Comparison of ENCODE assay signal across 10 cellular contexts in genomic region chr6:109013551-109014101, GRCh38.
A peak's percentile ranks its signal among the peaks of the same experiment; 100 is the strongest.
DNase-seq lines count a peak whose midpoint lies in the region; ATAC-seq and TF ChIP-seq lines count a peak whose summit lies in the region.
"Had no signal": no experiment of that assay in that cellular context is flagged by ENCODE, and none has a peak within 500 bp of the region (broad histone marks: within the 10 kb centered on the region; RNA-seq: fewer than 3 reads in every experiment).

No MANE protein-coding gene starts in this region.

- H3K36me3 ChIP-seq in HEK293 (ENCODE audit: control insufficient read depth in 2 of 2, insufficient read depth in 1 of 2, low read length in 2 of 2), result no peaks in the 10 kb centered on the region
- H3K36me3 ChIP-seq in muscle layer of duodenum (ENCODE audit: control insufficient read depth in 1 of 2, insufficient read depth in 2 of 2, low read length in 2 of 2), result no peaks in the 10 kb centered on the region

- POLR2A ChIA-PET in HEK293 (lab: Yijun Ruan, JAX), result interaction anchor here (0.7 kb wide), 1 partner anchor 452 kb away, joined by 4 read pairs; no protein-coding TSS in a partner anchor

- H3K27ac ChIP-seq in HEK293 (ENCODE audit: extremely low read depth, low read depth, low read length) (no peak overlapping the region), muscle layer of duodenum (ENCODE audit: low read length) (peak overlapping the region; percentile 48)

- ATAC-seq in HG03439 (IDR thresholded peaks at IDR 0.05; ENCODE audit: unreplicated experiment), result no peak
- no peak for ATAC-seq in GM18519 (IDR thresholded peaks at IDR 0.05; ENCODE audit: low FRiP score, unreplicated experiment)
- ATAC-seq: body of pancreas had no signal

- H3K4me1 Mint-ChIP-seq in activated T-helper 2 cell treated with anti-CD3 and anti-CD28 coated beads, Interferon-gamma antibody, Interleukin-2, Interleukin-4, amounts not matched to agents 10 μg/mL and 5 μg/mL and 100 μg/mL, durations not matched to agents 14 hours and 24 hours and 36 hours (ENCODE audit: low read depth), result peaks cover 30% of the 10 kb centered on the region

- H3K9me3 ChIP-seq in HEK293 (ENCODE audit: control insufficient read depth, insufficient read depth, low read depth, low read length) (no peaks in the 10 kb centered on the region), muscle layer of duodenum (ENCODE audit: control insufficient read depth in 1 of 2, low read length in 2 of 2) (no peaks in the 10 kb centered on the region)
- H3K9me3 ChIP-seq: body of pancreas had no signal

- H3K4me3 ChIP-seq in HEK293 (ENCODE audit: low read depth, low read length) (no peak overlapping the region), muscle layer of duodenum (ENCODE audit: low read depth in 1 of 2, low read length in 2 of 2) (no peak overlapping the region)
- H3K4me3 ChIP-seq: body of pancreas had no signal

- intact Hi-C loops in activated T-helper 2 cell treated with anti-CD3 and anti-CD28 coated beads, Interferon-gamma antibody, Interleukin-2, Interleukin-4, amounts not matched to agents 10 μg/mL and 5 μg/mL and 100 μg/mL, durations not matched to agents 14 hours and 24 hours and 36 hours (cut with micrococcal nuclease), result loop anchor here (5.0 kb wide), 1 partner anchor 44 kb away; no protein-coding TSS in a partner anchor

- peaks cover 15% of the 10 kb centered on the region for H3K4me1 ChIP-seq in HEK293 (ENCODE audit: control insufficient read depth, insufficient read depth, low read length)
- H3K4me1 ChIP-seq in muscle layer of duodenum (ENCODE audit: control insufficient read depth in 1 of 2, insufficient read depth in 2 of 2, low read length in 2 of 2), result peaks cover 7 to 9% of the 10 kb centered on the region in 2 donors

- CTCF ChIA-PET in HEK293 (lab: Yijun Ruan, JAX), result interaction anchor here (0.6 kb wide), 1 partner anchor 241 kb away, joined by 3 read pairs; no protein-coding TSS in a partner anchor

- no peaks in the 10 kb centered on the region for H3K9me3 Mint-ChIP-seq in activated T-helper 2 cell treated with anti-CD3 and anti-CD28 coated beads, Interferon-gamma antibody, Interleukin-2, Interleukin-4, amounts not matched to agents 10 μg/mL and 5 μg/mL and 100 μg/mL, durations not matched to agents 14 hours and 24 hours and 36 hours

- peak; percentile 73 to 75 for DNase-seq in AML-193 (lab: John Stamatoyannopoulos, UW)
- DNase-seq in activated T-helper 2 cell treated with anti-CD3 and anti-CD28 coated beads, Interferon-gamma antibody, Interleukin-2, Interleukin-4, amounts not matched to agents 10 μg/mL and 5 μg/mL and 100 μg/mL, durations not matched to agents 14 hours and 24 hours and 36 hours (ENCODE audit: low spot score), result no peak
- no peak for DNase-seq in D341Med (ENCODE audit: low spot score)
- no peak for DNase-seq in cortex of kidney (lab: John Stamatoyannopoulos, UW)
- DNase-seq: body of pancreas, NCI-H510A treated with DMSO at 0.1 percent for 48 hours had no signal

- TF ChIP-seq CTCF in HEK293 (tag by site-specific recombination; IDR thresholded peaks at IDR 0.05), result no peak

- H3K36me3 Mint-ChIP-seq in activated T-helper 2 cell treated with anti-CD3 and anti-CD28 coated beads, Interferon-gamma antibody, Interleukin-2, Interleukin-4, amounts not matched to agents 10 μg/mL and 5 μg/mL and 100 μg/mL, durations not matched to agents 14 hours and 24 hours and 36 hours (ENCODE audit: low read depth), result no peaks in the 10 kb centered on the region

- peak overlapping the region; percentile 64 for H3K27ac Mint-ChIP-seq in activated T-helper 2 cell treated with anti-CD3 and anti-CD28 coated beads, Interferon-gamma antibody, Interleukin-2, Interleukin-4, amounts not matched to agents 10 μg/mL and 5 μg/mL and 100 μg/mL, durations not matched to agents 14 hours and 24 hours and 36 hours

- H3K27me3 Mint-ChIP-seq in activated T-helper 2 cell treated with anti-CD3 and anti-CD28 coated beads, Interferon-gamma antibody, Interleukin-2, Interleukin-4, amounts not matched to agents 10 μg/mL and 5 μg/mL and 100 μg/mL, durations not matched to agents 14 hours and 24 hours and 36 hours (ENCODE audit: low read depth), result no peaks in the 10 kb centered on the region

- H3K4me3 Mint-ChIP-seq in activated T-helper 2 cell treated with anti-CD3 and anti-CD28 coated beads, Interferon-gamma antibody, Interleukin-2, Interleukin-4, amounts not matched to agents 10 μg/mL and 5 μg/mL and 100 μg/mL, durations not matched to agents 14 hours and 24 hours and 36 hours (ENCODE audit: low read depth), result no peak overlapping the region

- no peaks in the 10 kb centered on the region for H3K27me3 ChIP-seq in muscle layer of duodenum (ENCODE audit: low read depth, low read length)
- H3K27me3 ChIP-seq: body of pancreas had no signal

TF ChIP-seq in HEK293, 187 proteins besides CTCF, POLR2A, EP300 and RAD21:
- TF ChIP-seq PRDM1 (tag by site-specific recombination; IDR thresholded peaks at IDR 0.05) (no peak), PATZ1 (tag by site-specific recombination; IDR thresholded peaks at IDR 0.05) (no peak), ZNF280C (tag by site-specific recombination; IDR thresholded peaks at IDR 0.05) (no peak), ZFP37 (tag by site-specific recombination; IDR thresholded peaks at IDR 0.05) (no peak), PRDM6 (tag by site-specific recombination; IDR thresholded peaks at IDR 0.05) (peak; percentile 63), ZNF510 (tag by site-specific recombination; IDR thresholded peaks at IDR 0.05; ENCODE audit: insufficient replicate concordance) (no peak)
- TF ChIP-seq, protein P1, sequence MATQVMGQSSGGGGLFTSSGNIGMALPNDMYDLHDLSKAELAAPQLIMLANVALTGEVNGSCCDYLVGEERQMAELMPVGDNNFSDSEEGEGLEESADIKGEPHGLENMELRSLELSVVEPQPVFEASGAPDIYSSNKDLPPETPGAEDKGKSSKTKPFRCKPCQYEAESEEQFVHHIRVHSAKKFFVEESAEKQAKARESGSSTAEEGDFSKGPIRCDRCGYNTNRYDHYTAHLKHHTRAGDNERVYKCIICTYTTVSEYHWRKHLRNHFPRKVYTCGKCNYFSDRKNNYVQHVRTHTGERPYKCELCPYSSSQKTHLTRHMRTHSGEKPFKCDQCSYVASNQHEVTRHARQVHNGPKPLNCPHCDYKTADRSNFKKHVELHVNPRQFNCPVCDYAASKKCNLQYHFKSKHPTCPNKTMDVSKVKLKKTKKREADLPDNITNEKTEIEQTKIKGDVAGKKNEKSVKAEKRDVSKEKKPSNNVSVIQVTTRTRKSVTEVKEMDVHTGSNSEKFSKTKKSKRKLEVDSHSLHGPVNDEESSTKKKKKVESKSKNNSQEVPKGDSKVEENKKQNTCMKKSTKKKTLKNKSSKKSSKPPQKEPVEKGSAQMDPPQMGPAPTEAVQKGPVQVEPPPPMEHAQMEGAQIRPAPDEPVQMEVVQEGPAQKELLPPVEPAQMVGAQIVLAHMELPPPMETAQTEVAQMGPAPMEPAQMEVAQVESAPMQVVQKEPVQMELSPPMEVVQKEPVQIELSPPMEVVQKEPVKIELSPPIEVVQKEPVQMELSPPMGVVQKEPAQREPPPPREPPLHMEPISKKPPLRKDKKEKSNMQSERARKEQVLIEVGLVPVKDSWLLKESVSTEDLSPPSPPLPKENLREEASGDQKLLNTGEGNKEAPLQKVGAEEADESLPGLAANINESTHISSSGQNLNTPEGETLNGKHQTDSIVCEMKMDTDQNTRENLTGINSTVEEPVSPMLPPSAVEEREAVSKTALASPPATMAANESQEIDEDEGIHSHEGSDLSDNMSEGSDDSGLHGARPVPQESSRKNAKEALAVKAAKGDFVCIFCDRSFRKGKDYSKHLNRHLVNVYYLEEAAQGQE (tag by site-specific recombination; IDR thresholded peaks at IDR 0.05), result no peak
TF ChIP-seq in HEK293: peak in this region for 1.

Comparison
In these comparisons a context has a peak if more than half of its experiments do, and no peak if none do; other contexts are left out.
1. DNase-seq: peak in AML-193 (2 of 2); none in activated T-helper 2 cell treated with anti-CD3 and anti-CD28 coated beads, Interferon-gamma antibody, Interleukin-2, Interleukin-4, amounts not matched to agents 10 μg/mL and 5 μg/mL and 100 μg/mL, durations not matched to agents 14 hours and 24 hours and 36 hours (single experiment), D341Med (single experiment) and cortex of kidney (single experiment).